Comparison of ENCODE assay signal across 13 cellular contexts in genomic region chr12:128365032-128365431, GRCh38.
A peak's percentile ranks its signal among the peaks of the same experiment; 100 is the strongest.
DNase-seq lines count a peak whose midpoint lies in the region; TF ChIP-seq lines count a peak whose summit lies in the region.
"Had no signal": no experiment of that assay in that cellular context is flagged by ENCODE, and none has a peak within 500 bp of the region (broad histone marks: within the 10 kb centered on the region; RNA-seq: fewer than 3 reads in every experiment).

No MANE protein-coding gene starts in this region.

- H4K20me1 ChIP-seq in smooth muscle cell (ENCODE audit: low read depth), result no peaks in the 10 kb centered on the region

- DNase-seq in NCI-H82 (lab: John Stamatoyannopoulos, UW), result peak; percentile 24
- no peak for DNase-seq in NCI-H82 treated with DMSO at 0.1 percent for 48 hours (lab: John Stamatoyannopoulos, UW; ENCODE audit: unreplicated experiment)
- no peak for DNase-seq in coronary artery (ENCODE audit: low spot score)
- DNase-seq in middle frontal gyrus (ENCODE audit: extremely low spot score, low spot score), result peak; percentile 12
- no peak for DNase-seq in smooth muscle cell (lab: John Stamatoyannopoulos, UW; ENCODE audit: unreplicated experiment)
- no peak for DNase-seq in activated CD4-positive, alpha-beta memory T cell treated with anti-CD3 and anti-CD28 coated beads, Interleukin-2, amount 10 ng/mL, durations not matched to agents 7 days and 5 days
- no peak for DNase-seq in effector memory CD4-positive, alpha-beta T cell
- no peak for DNase-seq in stimulated activated CD8-positive, alpha-beta memory T cell treated with anti-CD3 and anti-CD28 coated beads, Interleukin-4, amount 100 ng/mL, for 48 hours
- DNase-seq: DMS153, KG1, NCI-H1694 treated with DMSO at 0.1 percent for 48 hours, NCI-H345, PC-9 had no signal

- H3K9ac ChIP-seq in smooth muscle cell (ENCODE audit: low read depth), result no peak overlapping the region

- no peaks in the 10 kb centered on the region for H3K27me3 ChIP-seq in smooth muscle cell (ENCODE audit: low read depth)
- peaks cover 7% of the 10 kb centered on the region for H3K27me3 ChIP-seq in effector memory CD4-positive, alpha-beta T cell (replicated peaks; ENCODE audit: control insufficient read depth, insufficient read depth, low read length, poor library complexity, severe bottlenecking)

- CTCF ChIA-PET in activated CD4-positive, alpha-beta memory T cell treated with anti-CD3 and anti-CD28 coated beads, Interleukin-2, amount 10 ng/mL, durations not matched to agents 7 days and 5 days (lab: Charles Lee), result no interaction called here

- H3K4me1 Mint-ChIP-seq in activated CD4-positive, alpha-beta memory T cell treated with anti-CD3 and anti-CD28 coated beads, Interleukin-2, amount 10 ng/mL, durations not matched to agents 7 days and 5 days, result no peaks in the 10 kb centered on the region

- H3K27ac ChIP-seq in coronary artery (no peak overlapping the region), smooth muscle cell (ENCODE audit: low read depth) (no peak overlapping the region)
- no peak overlapping the region for H3K27ac ChIP-seq in effector memory CD4-positive, alpha-beta T cell (ENCODE audit: insufficient read depth, low read length, poor library complexity, severe bottlenecking)
- H3K27ac ChIP-seq: PC-9 had no signal

- H3K79me2 ChIP-seq in smooth muscle cell (ENCODE audit: low read depth), result no peaks in the 10 kb centered on the region

- H3K4me3 ChIP-seq in coronary artery, result peak overlapping the region; percentile 67
- H3K4me3 ChIP-seq in smooth muscle cell, result peak overlapping the region; percentile 57
- no peak overlapping the region for H3K4me3 ChIP-seq in effector memory CD4-positive, alpha-beta T cell (ENCODE audit: insufficient read depth, low read depth, low read length, poor library complexity, severe bottlenecking)
- H3K4me3 ChIP-seq: PC-9 had no signal

- 41% methylated on average over 6 of the region's 6 CpGs for WGBS in smooth muscle cell (ENCODE audit: low lambda C conversion rate)

- no peaks in the 10 kb centered on the region for H3K36me3 Mint-ChIP-seq in activated CD4-positive, alpha-beta memory T cell treated with anti-CD3 and anti-CD28 coated beads, Interleukin-2, amount 10 ng/mL, durations not matched to agents 7 days and 5 days (ENCODE audit: low read depth)

- H2AFZ ChIP-seq in smooth muscle cell (ENCODE audit: low read depth), result no peak overlapping the region
- H2AFZ ChIP-seq: PC-9 had no signal

- H3K4me2 ChIP-seq in smooth muscle cell, result peak overlapping the region; percentile 96
- H3K4me2 ChIP-seq: PC-9 had no signal

- H3K36me3 ChIP-seq in smooth muscle cell (ENCODE audit: low read depth), result no peaks in the 10 kb centered on the region
- H3K36me3 ChIP-seq in effector memory CD4-positive, alpha-beta T cell (ENCODE audit: control insufficient read depth, insufficient read depth, low read length), result no peaks in the 10 kb centered on the region

- H3K4me3 Mint-ChIP-seq in activated CD4-positive, alpha-beta memory T cell treated with anti-CD3 and anti-CD28 coated beads, Interleukin-2, amount 10 ng/mL, durations not matched to agents 7 days and 5 days, result no peak overlapping the region

- TF ChIP-seq CTCF in coronary artery (IDR thresholded peaks at IDR 0.05), result no peak
- no peak for TF ChIP-seq CTCF in smooth muscle cell (IDR thresholded peaks at IDR 0.05; ENCODE audit: borderline replicate concordance, insufficient read depth, poor library complexity, severe bottlenecking)

- H3K27me3 Mint-ChIP-seq in activated CD4-positive, alpha-beta memory T cell treated with anti-CD3 and anti-CD28 coated beads, Interleukin-2, amount 10 ng/mL, durations not matched to agents 7 days and 5 days, result no peaks in the 10 kb centered on the region

- POLR2A ChIA-PET in activated CD4-positive, alpha-beta memory T cell treated with anti-CD3 and anti-CD28 coated beads, Interleukin-2, amount 10 ng/mL, durations not matched to agents 7 days and 5 days (lab: Charles Lee), result no interaction called here

- H3F3A ChIP-seq in smooth muscle cell (ENCODE audit: low read depth), result peaks cover 5% of the 10 kb centered on the region

- H3K9me3 Mint-ChIP-seq in activated CD4-positive, alpha-beta memory T cell treated with anti-CD3 and anti-CD28 coated beads, Interleukin-2, amount 10 ng/mL, durations not matched to agents 7 days and 5 days, result peaks cover 2% of the 10 kb centered on the region

- no peak overlapping the region for H3K27ac Mint-ChIP-seq in activated CD4-positive, alpha-beta memory T cell treated with anti-CD3 and anti-CD28 coated beads, Interleukin-2, amount 10 ng/mL, durations not matched to agents 7 days and 5 days

- H3K4me1 ChIP-seq in smooth muscle cell (ENCODE audit: low read depth), result peaks cover 25% of the 10 kb centered on the region
- H3K4me1 ChIP-seq in effector memory CD4-positive, alpha-beta T cell (ENCODE audit: control insufficient read depth, insufficient read depth, low read length, poor library complexity, severe bottlenecking), result no peaks in the 10 kb centered on the region

- H3K9me3 ChIP-seq in smooth muscle cell (replicated peaks; ENCODE audit: low read depth), result no peaks in the 10 kb centered on the region
- H3K9me3 ChIP-seq in effector memory CD4-positive, alpha-beta T cell (ENCODE audit: control insufficient read depth, low read length), result no peaks in the 10 kb centered on the region

Comparison
In these comparisons a context has a peak if more than half of its experiments do, and no peak if none do; other contexts are left out.
1. DNase-seq: peak in NCI-H82 (single experiment) and middle frontal gyrus (single experiment); none in NCI-H82 treated with DMSO at 0.1 percent for 48 hours (single experiment), coronary artery (single experiment), smooth muscle cell (single experiment), activated CD4-positive, alpha-beta memory T cell treated with anti-CD3 and anti-CD28 coated beads, Interleukin-2, amount 10 ng/mL, durations not matched to agents 7 days and 5 days (single experiment), effector memory CD4-positive, alpha-beta T cell (0 of 3) and stimulated activated CD8-positive, alpha-beta memory T cell treated with anti-CD3 and anti-CD28 coated beads, Interleukin-4, amount 100 ng/mL, for 48 hours (single experiment).